8 cellular contexts compared by ENCODE assay signal in the genomic region with DNA sequence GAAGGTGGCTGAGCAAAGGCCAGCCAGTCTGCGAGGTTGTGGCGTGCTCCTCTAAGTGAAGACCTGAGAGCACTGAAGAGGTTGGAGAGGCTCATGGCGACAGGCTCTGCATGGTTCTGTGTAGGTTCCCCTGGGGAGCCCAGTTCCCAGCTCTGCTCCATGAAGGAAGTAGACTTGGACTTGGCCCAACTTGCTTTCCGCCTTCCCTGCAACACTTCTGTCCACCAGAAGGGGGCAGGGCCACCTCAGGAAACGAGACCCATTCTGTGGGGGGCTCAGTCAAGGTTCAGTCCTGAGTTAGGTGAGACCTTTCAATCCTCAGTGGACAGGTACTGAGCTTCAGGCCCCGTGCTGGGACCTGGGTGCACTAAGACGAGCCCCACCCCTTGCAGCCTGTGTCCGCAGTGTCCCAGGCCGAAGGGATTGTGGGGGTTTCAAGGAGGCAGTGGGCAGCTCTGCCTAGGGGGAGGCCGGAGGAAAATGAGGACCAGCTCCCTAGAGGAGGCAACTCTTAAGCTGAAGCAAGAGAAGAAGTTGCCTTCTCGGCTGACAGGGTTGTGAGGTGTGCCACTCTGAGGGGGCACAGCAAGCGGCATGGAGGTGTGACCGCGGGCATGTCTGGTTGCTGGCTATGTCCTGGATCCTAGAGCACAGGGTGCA. TPM values are rescaled to one million over a fixed set of nuclear protein-coding genes. Genes with fewer than 3 reads are reported as not detected.
DNase-seq lines count a peak whose midpoint lies in the region; ATAC-seq, FAIRE-seq and TF ChIP-seq lines count a peak whose summit lies in the region.

No MANE protein-coding gene starts in this region.

- BruUV-seq in Panc1 (replicated peaks; lab: Mats Ljungman, UMichigan): no TSS peak

- CTCF ChIA-PET in Panc1 (lab: Charles Lee): interaction anchor here (0.6 to 1.3 kb wide), 8 partner anchors 9 to 370 kb away, joined by 3 to 4 read pairs (median 4); no protein-coding TSS in a partner anchor

- no peak for TF ChIP-seq POLR2A in GM18505 (IDR thresholded peaks at IDR 0.05; ENCODE audit: borderline replicate concordance, extremely low read depth, insufficient read depth, insufficient read length)

- in situ Hi-C loops in Panc1 (cut with HindIII; ENCODE audit: low pct_unique_long_range_greater_than_20kb, low sequenced_read_pairs) (no loop called here), T47D (cut with HindIII; ENCODE audit: low pct_unique_long_range_greater_than_20kb, low sequenced_read_pairs) (no loop called here)

- H3K9me3 ChIP-seq in Panc1 (ENCODE audit: control insufficient read depth, insufficient read depth, low read depth, low read length): no peaks in the 10 kb centered on the region

- intact Hi-C loops in Panc1 (cut with micrococcal nuclease; ENCODE audit: unreplicated experiment): loop anchor here (2.0 to 5.0 kb wide), 2 partner anchors 364 to 381 kb away; no protein-coding TSS in a partner anchor

- H3K27me3 ChIP-seq in Panc1 (ENCODE audit: control insufficient read depth, insufficient read depth, low read length): peaks cover 5% of the 10 kb centered on the region; the same call in 1 of the 2 replicates

- peak; percentile 49 for DNase-seq in GM19238 (ENCODE audit: insufficient read length, low spot score)
- DNase-seq in Panc1 (ENCODE audit: low read depth, low spot score): no peak
- peak; percentile 43 to 51 for DNase-seq in T47D (ENCODE audit: low read depth in 1 of 2, low spot score in 1 of 2)
- peak; percentile 30 for DNase-seq in stimulated activated CD4-positive, alpha-beta T cell treated with anti-CD3 and anti-CD28 coated beads, Interleukin-2, amount 100 ng/mL, for 48 hours

- H3K4me1 ChIP-seq in Panc1 (ENCODE audit: control insufficient read depth, insufficient read depth, low read length): no peaks in the 10 kb centered on the region

- peak; percentile 21 for FAIRE-seq in islet of Langerhans (lab: Jason Lieb, UNC)

- no peaks in the 10 kb centered on the region for H3K36me3 ChIP-seq in Panc1 (ENCODE audit: control insufficient read depth, insufficient read depth, low read length)

- H3K27ac ChIP-seq in C4-2B (no peak overlapping the region), Panc1 (ENCODE audit: low read length) (no peak overlapping the region)

- ATAC-seq in Panc1 (peak; percentile 52), GM18505 (IDR thresholded peaks at IDR 0.05; ENCODE audit: unreplicated experiment) (no peak), HG02884 (IDR thresholded peaks at IDR 0.05; ENCODE audit: unreplicated experiment) (no peak)

- no peak overlapping the region for H3K4me3 ChIP-seq in Panc1 (ENCODE audit: low read depth in 2 of 2, low read length in 2 of 2)

- POLR2A ChIA-PET in Panc1 (lab: Charles Lee): interaction anchor here (0.6 kb wide), 1 partner anchor 223 kb away, joined by 3 read pairs; no protein-coding TSS in a partner anchor

- peak; percentile 94 for TF ChIP-seq CTCF in C4-2B (conservative IDR thresholded peaks at IDR 0.05)
- TF ChIP-seq CTCF in Panc1 (IDR thresholded peaks at IDR 0.05): peak; percentile 96

RNA-seq across cellular contexts. Expression of a gene that starts 15.0 kb away (rescaled TPM):
- 122 TPM for total RNA-seq in Panc1 (2021; ENCODE audit: unreplicated experiment)
- 139 TPM for polyA plus RNA-seq in Panc1 (2012; ENCODE audit: insufficient read length)
